2 cellular contexts compared by ENCODE assay signal in the genomic region with DNA sequence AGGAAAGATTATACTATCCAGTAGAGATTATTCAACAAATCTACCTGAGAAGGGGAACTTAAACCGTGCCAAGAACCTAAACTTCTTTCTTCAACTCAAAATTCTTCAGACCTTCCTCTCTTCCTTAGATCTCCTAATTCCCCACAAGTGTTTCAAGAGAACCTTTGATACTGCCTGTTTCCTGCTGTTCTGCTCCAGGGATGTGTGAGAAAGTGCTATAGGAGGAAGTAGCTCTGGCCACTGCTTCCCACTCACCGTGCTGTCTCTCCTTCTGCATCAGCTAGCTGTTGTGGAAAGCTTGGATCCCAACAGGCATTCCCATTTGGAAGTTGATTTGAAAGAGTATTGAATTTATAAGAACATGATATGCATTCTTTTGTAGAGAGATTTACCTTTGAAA.
TF ChIP-seq lines count a peak whose summit lies in the region.

No MANE protein-coding gene starts in this region.

TF ChIP-seq in A549, 52 proteins besides CTCF, POLR2A, EP300 and RAD21:
- TF ChIP-seq MYC (IDR thresholded peaks at IDR 0.05; ENCODE audit: borderline replicate concordance, low read length): no peak
- TF ChIP-seq RFX5 (IDR thresholded peaks at IDR 0.05): no peak
TF ChIP-seq in A549: peak in this region for 0.

TF ChIP-seq in HCT116, 20 proteins besides CTCF, POLR2A, EP300 and RAD21 (continued from another document):
- no peak for TF ChIP-seq ELF1 (IDR thresholded peaks at IDR 0.05; ENCODE audit: borderline replicate concordance, low read depth)
- no peak for TF ChIP-seq POLR2AphosphoS5 (IDR thresholded peaks at IDR 0.05; ENCODE audit: low read depth, low read length)
- TF ChIP-seq EZH2 (IDR thresholded peaks at IDR 0.05): no peak
